9 cellular contexts compared by ENCODE assay signal in genomic region chr15:73683624-73684536, GRCh38. TPM values are rescaled to one million over a fixed set of nuclear protein-coding genes. Genes with fewer than 3 reads are reported as not detected.
A peak's percentile ranks its signal among the peaks of the same experiment; 100 is the strongest.
DNase-seq lines count a peak whose midpoint lies in the region; ATAC-seq and FAIRE-seq lines count a peak whose summit lies in the region.
"Had no signal": no experiment of that assay in that cellular context is flagged by ENCODE, and none has a peak within 500 bp of the region (broad histone marks: within the 10 kb centered on the region; RNA-seq: fewer than 3 reads in every experiment).

Gene CD276, plus strand, starts transcription at chr15:73684383. Its CDS starts 15,257 bp downstream, at chr15:73699640.

- no peaks in the 10 kb centered on the region for H3K9me3 Mint-ChIP-seq in activated naive CD4-positive, alpha-beta T cell treated with anti-CD3 and anti-CD28 coated beads, Interleukin-2, amount 50 U/mL, for 72 hours
- no peaks in the 10 kb centered on the region for H3K9me3 Mint-ChIP-seq in natural killer cell treated with Interleukin-12 subunit alpha and Interleukin-12 subunit beta and Interleukin-15 and Interleukin-18, amount 100 ng/mL, for 72 hours

- H3K36me3 Mint-ChIP-seq in activated naive CD4-positive, alpha-beta T cell treated with anti-CD3 and anti-CD28 coated beads, Interleukin-2, amount 50 U/mL, for 72 hours = no peaks in the 10 kb centered on the region
- no peaks in the 10 kb centered on the region for H3K36me3 Mint-ChIP-seq in natural killer cell treated with Interleukin-12 subunit alpha and Interleukin-12 subunit beta and Interleukin-15 and Interleukin-18, amount 100 ng/mL, for 72 hours

- DNase-seq in NCI-H748 (lab: John Stamatoyannopoulos, UW; ENCODE audit: unreplicated experiment) (peak; percentile 65), NCI-H748 treated with DMSO at 0.1 percent for 48 hours (lab: John Stamatoyannopoulos, UW) (no peak), M059J (ENCODE audit: low read depth) (peak; percentile 75), frontal cortex (ENCODE audit: low spot score in 2 of 2) (peak; percentile 80 to 81)
- DNase-seq in activated naive CD4-positive, alpha-beta T cell treated with anti-CD3 and anti-CD28 coated beads, Interleukin-2, amount 50 U/mL, for 72 hours (ENCODE audit: low spot score in 2 of 2) = no peak
- DNase-seq in natural killer cell treated with Interleukin-12 subunit alpha and Interleukin-12 subunit beta and Interleukin-15 and Interleukin-18, amount 100 ng/mL, for 72 hours (ENCODE audit: low spot score) = no peak

- peaks cover 36 to 40% of the 10 kb centered on the region in 2 donors for H3K27me3 Mint-ChIP-seq in natural killer cell treated with Interleukin-12 subunit alpha and Interleukin-12 subunit beta and Interleukin-15 and Interleukin-18, amount 100 ng/mL, for 72 hours

- H3K4me3 Mint-ChIP-seq in natural killer cell treated with Interleukin-12 subunit alpha and Interleukin-12 subunit beta and Interleukin-15 and Interleukin-18, amount 100 ng/mL, for 72 hours = peak within 1 kb of the TSS; percentile 50

- no peak within 1 kb of the TSS for H3K27ac Mint-ChIP-seq in activated naive CD4-positive, alpha-beta T cell treated with anti-CD3 and anti-CD28 coated beads, Interleukin-2, amount 50 U/mL, for 72 hours
- no peak within 1 kb of the TSS for H3K27ac Mint-ChIP-seq in natural killer cell treated with Interleukin-12 subunit alpha and Interleukin-12 subunit beta and Interleukin-15 and Interleukin-18, amount 100 ng/mL, for 72 hours

- no peak for FAIRE-seq in frontal cortex (lab: Jason Lieb, UNC)
- FAIRE-seq: islet of Langerhans had no signal

- ATAC-seq in activated naive CD4-positive, alpha-beta T cell treated with anti-CD3 and anti-CD28 coated beads, Interleukin-2, amount 50 U/mL, for 72 hours = peak; percentile 65 to 66
- ATAC-seq in natural killer cell treated with Interleukin-12 subunit alpha and Interleukin-12 subunit beta and Interleukin-15 and Interleukin-18, amount 100 ng/mL, for 72 hours = peak; percentile 55 to 71
- ATAC-seq in GM21390 (IDR thresholded peaks at IDR 0.05; ENCODE audit: unreplicated experiment) (no peak), HG02623 (IDR thresholded peaks at IDR 0.05; ENCODE audit: unreplicated experiment) (no peak)

- H3K4me1 Mint-ChIP-seq in natural killer cell treated with Interleukin-12 subunit alpha and Interleukin-12 subunit beta and Interleukin-15 and Interleukin-18, amount 100 ng/mL, for 72 hours (ENCODE audit: low read depth in 2 of 2) = peaks cover 5 to 14% of the 10 kb centered on the region in 2 donors

RNA-seq across cellular contexts. Expression of gene CD276, which starts in this region (rescaled TPM):
- 92.9 and 97.0 TPM in 2 replicates for total RNA-seq in M059J (2014; rRNA removed; shearing (Covaris generic))
- total RNA-seq in activated naive CD4-positive, alpha-beta T cell treated with anti-CD3 and anti-CD28 coated beads, Interleukin-2, amount 50 U/mL, for 72 hours = 1 to 10 TPM in 1 of 2 donors, under 1 TPM in 1; 0.73 to 2.5 TPM
- total RNA-seq in frontal cortex = 24.9 TPM
- total RNA-seq in natural killer cell treated with Interleukin-12 subunit alpha and Interleukin-12 subunit beta and Interleukin-15 and Interleukin-18, amount 100 ng/mL, for 72 hours = 1 to 10 TPM in 1 of 2 donors, under 1 TPM in 1; 0.90 to 2.0 TPM

Comparison
In these comparisons a context has a peak if more than half of its experiments do, and no peak if none do; other contexts are left out.
1. DNase-seq: peak in NCI-H748 (single experiment), M059J (single experiment) and frontal cortex (2 of 2); none in NCI-H748 treated with DMSO at 0.1 percent for 48 hours (single experiment), activated naive CD4-positive, alpha-beta T cell treated with anti-CD3 and anti-CD28 coated beads, Interleukin-2, amount 50 U/mL, for 72 hours (0 of 2) and natural killer cell treated with Interleukin-12 subunit alpha and Interleukin-12 subunit beta and Interleukin-15 and Interleukin-18, amount 100 ng/mL, for 72 hours (single experiment).
2. ATAC-seq: peak in activated naive CD4-positive, alpha-beta T cell treated with anti-CD3 and anti-CD28 coated beads, Interleukin-2, amount 50 U/mL, for 72 hours (2 of 2) and natural killer cell treated with Interleukin-12 subunit alpha and Interleukin-12 subunit beta and Interleukin-15 and Interleukin-18, amount 100 ng/mL, for 72 hours (2 of 2); none in GM21390 (single experiment) and HG02623 (single experiment).